Comparison of ENCODE assay signal across 10 cellular contexts in the genomic region with DNA sequence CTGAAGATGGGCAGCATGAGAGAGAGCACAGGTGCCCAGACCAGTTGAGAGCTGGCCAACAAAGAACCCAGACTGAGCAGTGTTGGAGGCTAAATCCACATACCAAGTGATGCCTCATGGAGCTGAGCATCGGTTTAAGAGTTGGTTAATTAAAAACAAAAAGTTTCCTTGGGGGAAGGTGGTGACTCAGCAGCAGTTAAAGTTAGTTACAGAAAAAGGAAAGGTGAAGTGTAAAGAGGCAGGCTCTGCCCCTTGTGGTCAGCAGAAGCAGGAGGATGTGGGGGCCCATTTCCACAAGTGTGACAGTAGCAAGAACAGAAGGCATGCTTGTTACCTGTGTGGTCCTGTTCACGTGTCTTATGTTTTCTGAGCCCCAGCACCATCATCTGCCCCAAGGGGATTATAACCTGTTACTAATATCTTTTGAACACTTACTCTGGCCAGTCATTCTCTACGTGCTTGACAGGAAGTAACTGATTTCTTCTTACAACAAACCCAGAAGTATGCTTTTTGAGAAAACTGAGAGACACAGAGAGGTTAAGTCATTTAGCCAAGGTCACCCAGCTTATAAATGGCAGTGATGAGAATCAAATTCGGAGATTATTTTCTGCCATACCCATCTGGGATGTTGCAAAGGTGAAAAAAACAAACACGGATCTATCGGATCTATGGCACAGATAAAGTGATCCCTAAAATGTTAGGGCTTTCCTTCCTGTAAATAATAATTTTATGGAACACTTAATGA.
A peak's percentile ranks its signal among the peaks of the same experiment; 100 is the strongest.
DNase-seq lines count a peak whose midpoint lies in the region; ATAC-seq and TF ChIP-seq lines count a peak whose summit lies in the region.
"Had no signal": no experiment of that assay in that cellular context is flagged by ENCODE, and none has a peak within 500 bp of the region (broad histone marks: within the 10 kb centered on the region; RNA-seq: fewer than 3 reads in every experiment).

No MANE protein-coding gene starts in this region.

- H3K9me3 Mint-ChIP-seq in activated B cell treated with CpG ODN at 0.5 μM for 24 hours = no peaks in the 10 kb centered on the region

- peak; percentile 89 for ATAC-seq in GM19035 (IDR thresholded peaks at IDR 0.05; ENCODE audit: unreplicated experiment)
- ATAC-seq in HG03045 (IDR thresholded peaks at IDR 0.05; ENCODE audit: unreplicated experiment) = peak; percentile 60
- ATAC-seq in activated B cell treated with CpG ODN at 0.5 μM for 24 hours (ENCODE audit: low read depth) = peak; percentile 37

- peak; percentile 40 for DNase-seq in AG20443 (ENCODE audit: low spot score)
- DNase-seq in activated B cell treated with CpG ODN at 0.5 μM for 24 hours = no peak
- no peak for DNase-seq in foreskin melanocyte
- no peak for DNase-seq in NCI-H2196 (lab: John Stamatoyannopoulos, UW; ENCODE audit: unreplicated experiment)
- no peak for DNase-seq in effector memory CD4-positive, alpha-beta T cell
- no peak for DNase-seq in HEK293T (ENCODE audit: extremely low spot score)
- DNase-seq: psoas muscle had no signal

- POLR2A ChIA-PET in activated B cell treated with CpG ODN at 0.5 μM for 24 hours (lab: Charles Lee) (no interaction called here), HEK293T (lab: Yijun Ruan, JAX) (no interaction called here)

- no peaks in the 10 kb centered on the region for H3K27me3 Mint-ChIP-seq in activated B cell treated with CpG ODN at 0.5 μM for 24 hours
- H3K27me3 Mint-ChIP-seq: activated naive CD8-positive, alpha-beta T cell had no signal

- H3K4me3 Mint-ChIP-seq in activated B cell treated with CpG ODN at 0.5 μM for 24 hours = no peak overlapping the region
- H3K4me3 Mint-ChIP-seq: activated naive CD8-positive, alpha-beta T cell had no signal

- H3K36me3 ChIP-seq in effector memory CD4-positive, alpha-beta T cell (ENCODE audit: control insufficient read depth, insufficient read depth, low read length) = no peaks in the 10 kb centered on the region

- H3K27me3 ChIP-seq in effector memory CD4-positive, alpha-beta T cell (replicated peaks; ENCODE audit: control insufficient read depth, insufficient read depth, low read length, poor library complexity, severe bottlenecking) = no peaks in the 10 kb centered on the region

- TF ChIP-seq CTCF in activated B cell treated with CpG ODN at 0.5 μM for 24 hours (IDR thresholded peaks at IDR 0.05) = no peak

- no peaks in the 10 kb centered on the region for H3K4me1 ChIP-seq in effector memory CD4-positive, alpha-beta T cell (ENCODE audit: control insufficient read depth, insufficient read depth, low read length, poor library complexity, severe bottlenecking)
- H3K4me1 ChIP-seq: psoas muscle had no signal

- H3K9me3 ChIP-seq in effector memory CD4-positive, alpha-beta T cell (ENCODE audit: control insufficient read depth, low read length) = no peaks in the 10 kb centered on the region
- H3K9me3 ChIP-seq: psoas muscle had no signal

- no peak overlapping the region for H3K27ac ChIP-seq in effector memory CD4-positive, alpha-beta T cell (ENCODE audit: insufficient read depth, low read length, poor library complexity, severe bottlenecking)
- H3K27ac ChIP-seq: psoas muscle had no signal

- no peaks in the 10 kb centered on the region for H3K36me3 Mint-ChIP-seq in activated B cell treated with CpG ODN at 0.5 μM for 24 hours (ENCODE audit: low read depth)
- H3K36me3 Mint-ChIP-seq: activated naive CD8-positive, alpha-beta T cell had no signal

- H3K4me3 ChIP-seq in effector memory CD4-positive, alpha-beta T cell (ENCODE audit: insufficient read depth, low read depth, low read length, poor library complexity, severe bottlenecking) = no peak overlapping the region
- H3K4me3 ChIP-seq: psoas muscle had no signal

- CTCF ChIA-PET in activated B cell treated with CpG ODN at 0.5 μM for 24 hours (lab: Charles Lee) = no interaction called here
- CTCF ChIA-PET in HEK293T (lab: Yijun Ruan, JAX) = no interaction called here

- H3K27ac Mint-ChIP-seq in activated B cell treated with CpG ODN at 0.5 μM for 24 hours = no peak overlapping the region
- H3K27ac Mint-ChIP-seq: activated naive CD8-positive, alpha-beta T cell had no signal

- peaks cover 17% of the 10 kb centered on the region for H3K4me1 Mint-ChIP-seq in activated B cell treated with CpG ODN at 0.5 μM for 24 hours

- intact Hi-C loops in activated B cell treated with CpG ODN at 0.5 μM for 24 hours (cut with micrococcal nuclease) = no loop called here

TF ChIP-seq in HEK293T, 16 proteins besides CTCF, POLR2A, EP300 and RAD21:
- TF ChIP-seq SP1 (IDR thresholded peaks at IDR 0.05) = no peak
- no peak for TF ChIP-seq CTBP1 (IDR thresholded peaks at IDR 0.05; ENCODE audit: borderline replicate concordance)
- no peak for TF ChIP-seq ELF4 (IDR thresholded peaks at IDR 0.05)
- TF ChIP-seq ARNT (IDR thresholded peaks at IDR 0.05) = no peak
- TF ChIP-seq BHLHE40 (IDR thresholded peaks at IDR 0.05; ENCODE audit: borderline replicate concordance) = no peak
- TF ChIP-seq TARDBP (IDR thresholded peaks at IDR 0.05) = no peak
- no peak for TF ChIP-seq FOXA1 (IDR thresholded peaks at IDR 0.05)
- no peak for TF ChIP-seq FOXM1 (IDR thresholded peaks at IDR 0.05; ENCODE audit: borderline replicate concordance)
- no peak for TF ChIP-seq HDGF (IDR thresholded peaks at IDR 0.05; ENCODE audit: borderline replicate concordance)
- TF ChIP-seq L3MBTL2 (conservative IDR thresholded peaks at IDR 0.05) = no peak
- no peak for TF ChIP-seq LEF1 (IDR thresholded peaks at IDR 0.05; ENCODE audit: borderline replicate concordance)
- TF ChIP-seq ZNF384 (IDR thresholded peaks at IDR 0.05) = no peak
- TF ChIP-seq SUZ12 (IDR thresholded peaks at IDR 0.05) = no peak
- TF ChIP-seq, protein P1, sequence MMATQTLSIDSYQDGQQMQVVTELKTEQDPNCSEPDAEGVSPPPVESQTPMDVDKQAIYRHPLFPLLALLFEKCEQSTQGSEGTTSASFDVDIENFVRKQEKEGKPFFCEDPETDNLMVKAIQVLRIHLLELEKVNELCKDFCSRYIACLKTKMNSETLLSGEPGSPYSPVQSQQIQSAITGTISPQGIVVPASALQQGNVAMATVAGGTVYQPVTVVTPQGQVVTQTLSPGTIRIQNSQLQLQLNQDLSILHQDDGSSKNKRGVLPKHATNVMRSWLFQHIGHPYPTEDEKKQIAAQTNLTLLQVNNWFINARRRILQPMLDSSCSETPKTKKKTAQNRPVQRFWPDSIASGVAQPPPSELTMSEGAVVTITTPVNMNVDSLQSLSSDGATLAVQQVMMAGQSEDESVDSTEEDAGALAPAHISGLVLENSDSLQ (IDR thresholded peaks at IDR 0.05) = no peak
- TF ChIP-seq NFRKB (IDR thresholded peaks at IDR 0.05) = no peak
- TF ChIP-seq FOXK2 (IDR thresholded peaks at IDR 0.05) = no peak

Comparison
In these comparisons a context has a peak if more than half of its experiments do, and no peak if none do; other contexts are left out.
1. ATAC-seq: peak in every context shown above with its lines; median percentile 89 in GM19035; 60 in HG03045; 37 in activated B cell treated with CpG ODN at 0.5 μM for 24 hours.